Comparison of ENCODE assay signal across 1 cellular context in the genomic region with DNA sequence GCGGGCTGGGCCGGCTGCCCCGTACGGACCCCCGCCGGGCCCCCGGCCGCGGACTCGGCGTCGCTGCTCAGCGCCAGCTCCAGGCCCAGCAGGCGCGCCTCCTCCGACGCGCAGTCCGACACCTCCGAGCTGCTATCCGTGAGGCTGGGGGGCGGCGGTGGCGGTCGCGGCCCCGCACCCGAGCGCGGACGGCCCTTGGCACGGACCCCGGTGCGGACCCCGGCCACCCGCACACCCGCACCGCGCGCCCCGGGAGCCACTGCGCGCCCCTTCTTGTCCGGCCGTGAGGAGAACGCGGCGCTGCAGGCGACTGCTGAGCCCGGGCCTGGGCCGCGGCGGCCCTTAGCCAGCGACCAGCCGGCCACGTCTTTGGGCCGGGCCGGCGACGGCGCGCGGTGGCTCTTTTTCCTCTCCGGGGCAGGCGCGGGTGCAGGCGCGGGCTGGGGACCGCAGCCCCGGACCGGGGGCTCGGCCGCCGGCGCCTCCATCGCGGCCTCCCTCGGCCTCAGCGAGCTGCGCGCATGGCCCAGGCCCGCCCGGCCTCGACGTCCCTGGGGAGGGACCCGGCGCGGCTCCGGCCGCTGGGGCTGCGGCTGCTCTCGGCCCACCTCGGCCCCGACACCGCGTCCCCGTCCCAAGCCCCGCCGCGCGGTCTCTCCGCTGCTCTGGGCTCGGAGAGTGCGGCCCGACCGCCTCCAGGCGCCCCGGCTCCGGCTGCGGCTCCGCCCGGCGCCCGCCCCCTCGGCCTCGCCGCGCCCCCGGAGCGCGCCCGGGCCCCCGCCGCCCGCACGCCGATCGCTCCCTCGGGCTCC.
TF ChIP-seq lines count a peak whose summit lies in the region.

No MANE protein-coding gene starts in this region.

TF ChIP-seq in GM23338, 12 proteins besides CTCF, POLR2A, EP300 and RAD21 (continued from another document):
- TF ChIP-seq, protein P1, sequence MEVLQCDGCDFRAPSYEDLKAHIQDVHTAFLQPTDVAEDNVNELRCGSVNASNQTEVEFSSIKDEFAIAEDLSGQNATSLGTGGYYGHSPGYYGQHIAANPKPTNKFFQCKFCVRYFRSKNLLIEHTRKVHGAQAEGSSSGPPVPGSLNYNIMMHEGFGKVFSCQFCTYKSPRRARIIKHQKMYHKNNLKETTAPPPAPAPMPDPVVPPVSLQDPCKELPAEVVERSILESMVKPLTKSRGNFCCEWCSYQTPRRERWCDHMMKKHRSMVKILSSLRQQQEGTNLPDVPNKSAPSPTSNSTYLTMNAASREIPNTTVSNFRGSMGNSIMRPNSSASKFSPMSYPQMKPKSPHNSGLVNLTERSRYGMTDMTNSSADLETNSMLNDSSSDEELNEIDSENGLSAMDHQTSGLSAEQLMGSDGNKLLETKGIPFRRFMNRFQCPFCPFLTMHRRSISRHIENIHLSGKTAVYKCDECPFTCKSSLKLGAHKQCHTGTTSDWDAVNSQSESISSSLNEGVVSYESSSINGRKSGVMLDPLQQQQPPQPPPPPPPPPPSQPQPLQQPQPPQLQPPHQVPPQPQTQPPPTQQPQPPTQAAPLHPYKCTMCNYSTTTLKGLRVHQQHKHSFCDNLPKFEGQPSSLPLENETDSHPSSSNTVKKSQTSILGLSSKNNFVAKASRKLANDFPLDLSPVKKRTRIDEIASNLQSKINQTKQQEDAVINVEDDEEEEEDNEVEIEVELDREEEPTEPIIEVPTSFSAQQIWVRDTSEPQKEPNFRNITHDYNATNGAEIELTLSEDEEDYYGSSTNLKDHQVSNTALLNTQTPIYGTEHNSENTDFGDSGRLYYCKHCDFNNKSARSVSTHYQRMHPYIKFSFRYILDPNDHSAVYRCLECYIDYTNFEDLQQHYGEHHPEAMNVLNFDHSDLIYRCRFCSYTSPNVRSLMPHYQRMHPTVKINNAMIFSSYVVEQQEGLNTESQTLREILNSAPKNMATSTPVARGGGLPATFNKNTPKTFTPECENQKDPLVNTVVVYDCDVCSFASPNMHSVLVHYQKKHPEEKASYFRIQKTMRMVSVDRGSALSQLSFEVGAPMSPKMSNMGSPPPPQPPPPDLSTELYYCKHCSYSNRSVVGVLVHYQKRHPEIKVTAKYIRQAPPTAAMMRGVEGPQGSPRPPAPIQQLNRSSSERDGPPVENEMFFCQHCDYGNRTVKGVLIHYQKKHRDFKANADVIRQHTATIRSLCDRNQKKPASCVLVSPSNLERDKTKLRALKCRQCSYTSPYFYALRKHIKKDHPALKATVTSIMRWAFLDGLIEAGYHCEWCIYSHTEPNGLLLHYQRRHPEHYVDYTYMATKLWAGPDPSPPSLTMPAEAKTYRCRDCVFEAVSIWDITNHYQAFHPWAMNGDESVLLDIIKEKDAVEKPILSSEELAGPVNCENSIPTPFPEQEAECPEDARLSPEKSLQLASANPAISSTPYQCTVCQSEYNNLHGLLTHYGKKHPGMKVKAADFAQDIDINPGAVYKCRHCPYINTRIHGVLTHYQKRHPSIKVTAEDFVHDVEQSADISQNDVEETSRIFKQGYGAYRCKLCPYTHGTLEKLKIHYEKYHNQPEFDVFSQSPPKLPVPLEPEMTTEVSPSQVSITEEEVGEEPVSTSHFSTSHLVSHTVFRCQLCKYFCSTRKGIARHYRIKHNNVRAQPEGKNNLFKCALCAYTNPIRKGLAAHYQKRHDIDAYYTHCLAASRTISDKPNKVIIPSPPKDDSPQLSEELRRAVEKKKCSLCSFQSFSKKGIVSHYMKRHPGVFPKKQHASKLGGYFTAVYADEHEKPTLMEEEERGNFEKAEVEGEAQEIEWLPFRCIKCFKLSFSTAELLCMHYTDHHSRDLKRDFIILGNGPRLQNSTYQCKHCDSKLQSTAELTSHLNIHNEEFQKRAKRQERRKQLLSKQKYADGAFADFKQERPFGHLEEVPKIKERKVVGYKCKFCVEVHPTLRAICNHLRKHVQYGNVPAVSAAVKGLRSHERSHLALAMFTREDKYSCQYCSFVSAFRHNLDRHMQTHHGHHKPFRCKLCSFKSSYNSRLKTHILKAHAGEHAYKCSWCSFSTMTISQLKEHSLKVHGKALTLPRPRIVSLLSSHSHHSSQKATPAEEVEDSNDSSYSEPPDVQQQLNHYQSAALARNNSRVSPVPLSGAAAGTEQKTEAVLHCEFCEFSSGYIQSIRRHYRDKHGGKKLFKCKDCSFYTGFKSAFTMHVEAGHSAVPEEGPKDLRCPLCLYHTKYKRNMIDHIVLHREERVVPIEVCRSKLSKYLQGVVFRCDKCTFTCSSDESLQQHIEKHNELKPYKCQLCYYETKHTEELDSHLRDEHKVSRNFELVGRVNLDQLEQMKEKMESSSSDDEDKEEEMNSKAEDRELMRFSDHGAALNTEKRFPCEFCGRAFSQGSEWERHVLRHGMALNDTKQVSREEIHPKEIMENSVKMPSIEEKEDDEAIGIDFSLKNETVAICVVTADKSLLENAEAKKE (CRISPR knock-in tag; IDR thresholded peaks at IDR 0.05), result no peak
- no peak for TF ChIP-seq EZH2phosphoT487 (IDR thresholded peaks at IDR 0.05; ENCODE audit: unreplicated experiment)
- TF ChIP-seq STAT1 (IDR thresholded peaks at IDR 0.05; ENCODE audit: unreplicated experiment), result no peak
